1 cellular context compared by ENCODE assay signal in genomic region chr2:23926750-23927627, GRCh38.
TF ChIP-seq lines count a peak whose summit lies in the region.

Gene ATAD2B (minus strand): TSS chr2:23927123. CDS start chr2:23926770, 353 bp downstream.

TF ChIP-seq in HepG2, 621 proteins besides CTCF, POLR2A, EP300 and RAD21 (continued from another document and continues in another):
- TF ChIP-seq BCLAF1 (IDR thresholded peaks at IDR 0.05) (no peak), ZNF777 (CRISPR knock-in tag; IDR thresholded peaks at IDR 0.05) (peak; percentile 75), TP53 (CRISPR knock-in tag; conservative IDR thresholded peaks at IDR 0.05) (0 out of 2 replicates have a peak, but pooled peaks have one; percentile 50), ZNF501 (CRISPR knock-in tag; IDR thresholded peaks at IDR 0.05) (peak; percentile 83), GABPA (IDR thresholded peaks at IDR 0.05; ENCODE audit: low read depth, low read length) (no peak), GABPA (CRISPR knock-in tag; IDR thresholded peaks at IDR 0.05; ENCODE audit: low read depth) (peak; percentile 61), NR2F2 (IDR thresholded peaks at IDR 0.05; ENCODE audit: borderline replicate concordance, low read depth) (no peak; the same call in 1 of the 2 replicates), ZFYVE20 (CRISPR knock-in tag; IDR thresholded peaks at IDR 0.05; ENCODE audit: borderline replicate concordance, low read depth) (no peak), ZNF782 (CRISPR knock-in tag; IDR thresholded peaks at IDR 0.05; ENCODE audit: borderline replicate concordance) (no peak; the same call in 1 of the 2 replicates), TAF15 (IDR thresholded peaks at IDR 0.05; ENCODE audit: low read depth, low read length, poor library complexity, severe bottlenecking) (no peak), ZNF747 (CRISPR knock-in tag; IDR thresholded peaks at IDR 0.05; ENCODE audit: borderline replicate concordance) (0 out of 2 replicates have a peak, but pooled peaks have one; percentile 51), ZBTB20 (CRISPR knock-in tag; IDR thresholded peaks at IDR 0.05; ENCODE audit: borderline replicate concordance, low read depth) (peak; percentile 35; the same call in 1 of the 2 replicates), ZNF556 (CRISPR knock-in tag; IDR thresholded peaks at IDR 0.05; ENCODE audit: borderline replicate concordance) (peak; percentile 86), HIVEP1 (CRISPR knock-in tag; IDR thresholded peaks at IDR 0.05) (peak; percentile 92), TEAD3 (CRISPR knock-in tag; optimal IDR thresholded peaks at IDR 0.05; ENCODE audit: borderline replicate concordance) (peak; percentile 74), NFE2L1 (CRISPR knock-in tag; IDR thresholded peaks at IDR 0.05; ENCODE audit: borderline replicate concordance) (no peak), RFX3 (CRISPR knock-in tag; IDR thresholded peaks at IDR 0.05) (0 out of 2 replicates have a peak, but pooled peaks have one; percentile 15), TOE1 (CRISPR knock-in tag; IDR thresholded peaks at IDR 0.05) (peak; percentile 32; the same call in 1 of the 2 replicates), THAP8 (CRISPR knock-in tag; IDR thresholded peaks at IDR 0.05; ENCODE audit: borderline replicate concordance) (peak; percentile 92; the same call in 1 of the 2 replicates), SRSF9 (IDR thresholded peaks at IDR 0.05; ENCODE audit: borderline replicate concordance, insufficient read depth, low read depth, low read length, poor library complexity, severe bottlenecking) (no peak), SMAD9 (CRISPR knock-in tag; IDR thresholded peaks at IDR 0.05) (peak; percentile 24; the same call in 1 of the 2 replicates), SETDB1 (CRISPR knock-in tag; IDR thresholded peaks at IDR 0.05; ENCODE audit: borderline replicate concordance) (no peak), NFE2 (CRISPR knock-in tag; IDR thresholded peaks at IDR 0.05) (no peak), RFXAP (CRISPR knock-in tag; IDR thresholded peaks at IDR 0.05; ENCODE audit: borderline replicate concordance) (peak; percentile 92; the same call in 1 of the 2 replicates), ZNF354B (CRISPR knock-in tag; IDR thresholded peaks at IDR 0.05) (no peak; the same call in 1 of the 2 replicates), ZFP1 (CRISPR knock-in tag; IDR thresholded peaks at IDR 0.05) (no peak; the same call in 1 of the 2 replicates), PRDM10 (CRISPR knock-in tag; IDR thresholded peaks at IDR 0.05; ENCODE audit: low read depth) (peak; percentile 58), ZNF414 (CRISPR knock-in tag; IDR thresholded peaks at IDR 0.05) (peak; percentile 85; the same call in 1 of the 2 replicates), ZNF580 (CRISPR knock-in tag; IDR thresholded peaks at IDR 0.05; ENCODE audit: borderline replicate concordance, low read depth) (peak; percentile 86; the same call in 1 of the 2 replicates), MXI1 (IDR thresholded peaks at IDR 0.05; ENCODE audit: borderline replicate concordance, low read depth, low read length) (peak; percentile 92; the same call in 2 of the 3 replicates), ZMAT3 (CRISPR knock-in tag; conservative IDR thresholded peaks at IDR 0.05) (peak; percentile 71; the same call in 1 of the 2 replicates), ELF4 (CRISPR knock-in tag; IDR thresholded peaks at IDR 0.05; ENCODE audit: borderline replicate concordance) (no peak), ZNF614 (CRISPR knock-in tag; IDR thresholded peaks at IDR 0.05; ENCODE audit: borderline replicate concordance) (peak; percentile 56), ZNF670 (CRISPR knock-in tag; IDR thresholded peaks at IDR 0.05; ENCODE audit: borderline replicate concordance) (peak; percentile 60; the same call in 1 of the 2 replicates), RBFOX2 (IDR thresholded peaks at IDR 0.05; ENCODE audit: low read depth, low read length) (peak; percentile 97), ATF5 (CRISPR knock-in tag; IDR thresholded peaks at IDR 0.05; ENCODE audit: low read depth) (no peak; the same call in 1 of the 2 replicates), ZNF264 (CRISPR knock-in tag; IDR thresholded peaks at IDR 0.05) (peak; percentile 89), ZNF136 (CRISPR knock-in tag; IDR thresholded peaks at IDR 0.05; ENCODE audit: low read depth) (peak; percentile 79; the same call in 1 of the 2 replicates), ZKSCAN1 (IDR thresholded peaks at IDR 0.05; ENCODE audit: low read length) (no peak), ZBTB42 (CRISPR knock-in tag; IDR thresholded peaks at IDR 0.05) (no peak), RELA (CRISPR knock-in tag; IDR thresholded peaks at IDR 0.05) (peak; percentile 97), PRDM15 (CRISPR knock-in tag; IDR thresholded peaks at IDR 0.05) (peak; percentile 43; the same call in 1 of the 2 replicates), PHF8 (CRISPR knock-in tag; IDR thresholded peaks at IDR 0.05) (peak; percentile 96), PHB2 (IDR thresholded peaks at IDR 0.05; ENCODE audit: partially characterized antibody) (no peak), ZNF761 (CRISPR knock-in tag; conservative IDR thresholded peaks at IDR 0.05) (peak; percentile 72; the same call in 1 of the 2 replicates), MNT (IDR thresholded peaks at IDR 0.05) (no peak), ATRX (CRISPR knock-in tag; IDR thresholded peaks at IDR 0.05; ENCODE audit: borderline replicate concordance) (no peak), ZNF710 (CRISPR knock-in tag; IDR thresholded peaks at IDR 0.05; ENCODE audit: borderline replicate concordance) (peak; percentile 68), PCBP2 (optimal IDR thresholded peaks at IDR 0.05; ENCODE audit: low read depth, low read length, poor library complexity, severe bottlenecking) (no peak), STAT5B (CRISPR knock-in tag; IDR thresholded peaks at IDR 0.05) (peak; percentile 26; the same call in 1 of the 2 replicates), ATF7-NPFF (CRISPR knock-in tag; IDR thresholded peaks at IDR 0.05; ENCODE audit: low read depth) (peak; percentile 92)
